1 cellular context compared by ENCODE assay signal in genomic region chr12:51905507-51906438, GRCh38.
TF ChIP-seq lines count a peak whose summit lies in the region.

No MANE protein-coding gene starts in this region.

TF ChIP-seq in K562, 482 proteins besides CTCF, POLR2A, EP300 and RAD21 (continued from another document and continues in another):
- TF ChIP-seq BRF2 (IDR thresholded peaks at IDR 0.05; ENCODE audit: borderline replicate concordance, insufficient read depth, insufficient read length) (no peak), RBM17 (IDR thresholded peaks at IDR 0.05; ENCODE audit: borderline replicate concordance, low read depth, low read length) (no peak), ETV5 (CRISPR knock-in tag; IDR thresholded peaks at IDR 0.05; ENCODE audit: low read depth) (peak; percentile 85), HES1 (IDR thresholded peaks at IDR 0.05; ENCODE audit: low read depth) (no peak), KLF1 (tag; IDR thresholded peaks at IDR 0.05) (no peak), MXD1 (CRISPR knock-in tag; IDR thresholded peaks at IDR 0.05; ENCODE audit: borderline replicate concordance, poor library complexity, severe bottlenecking) (no peak), YBX1 (IDR thresholded peaks at IDR 0.05) (no peak), MNT (conservative IDR thresholded peaks at IDR 0.05) (peak in 1 of 2 experiments; percentile 53; a peak in 1 of 4 replicates), HMBOX1 (IDR thresholded peaks at IDR 0.05) (no peak; the same call in 1 of the 2 replicates), HMG20A (CRISPR knock-in tag; conservative IDR thresholded peaks at IDR 0.05) (no peak), ZSCAN32 (CRISPR knock-in tag; IDR thresholded peaks at IDR 0.05) (no peak), ZNF408 (CRISPR knock-in tag; IDR thresholded peaks at IDR 0.05; ENCODE audit: low read depth) (no peak), TCF7L2 (IDR thresholded peaks at IDR 0.05; ENCODE audit: low read depth, low read length) (no peak), POLR2H (tag; IDR thresholded peaks at IDR 0.05; ENCODE audit: low read depth) (no peak; the same call in 1 of the 2 replicates), ILF3 (IDR thresholded peaks at IDR 0.05; ENCODE audit: borderline replicate concordance) (no peak), SAFB (IDR thresholded peaks at IDR 0.05; ENCODE audit: borderline replicate concordance, low read depth, low read length) (no peak), ZBTB33 (CRISPR knock-in tag; IDR thresholded peaks at IDR 0.05) (no peak), ZNF133 (CRISPR knock-in tag; IDR thresholded peaks at IDR 0.05) (no peak), ZNF584 (CRISPR knock-in tag; IDR thresholded peaks at IDR 0.05; ENCODE audit: low read depth) (no peak), NKRF (IDR thresholded peaks at IDR 0.05; ENCODE audit: borderline replicate concordance) (no peak), ESRRB (CRISPR knock-in tag; IDR thresholded peaks at IDR 0.05; ENCODE audit: borderline replicate concordance) (no peak), FOXP4 (CRISPR knock-in tag; IDR thresholded peaks at IDR 0.05; ENCODE audit: borderline replicate concordance) (no peak), NR2C2 (CRISPR knock-in tag; IDR thresholded peaks at IDR 0.05) (no peak), NR2C2 (tag; IDR thresholded peaks at IDR 0.05) (no peak), ZBTB9 (CRISPR knock-in tag; IDR thresholded peaks at IDR 0.05) (no peak), GTF2F1 (IDR thresholded peaks at IDR 0.05; ENCODE audit: low read depth, low read length) (no peak), ZNF449 (CRISPR knock-in tag; IDR thresholded peaks at IDR 0.05) (no peak), ZNF316 (IDR thresholded peaks at IDR 0.05) (no peak), CREBBP (IDR thresholded peaks at IDR 0.05; ENCODE audit: low read depth, low read length) (no peak), PHTF2 (CRISPR knock-in tag; IDR thresholded peaks at IDR 0.05) (no peak), ARID3A (IDR thresholded peaks at IDR 0.05; ENCODE audit: borderline replicate concordance, low read depth, low read length) (peak; percentile 81; the same call in 1 of the 2 replicates), PATZ1 (CRISPR knock-in tag; IDR thresholded peaks at IDR 0.05; ENCODE audit: borderline replicate concordance) (no peak), ZBTB26 (CRISPR knock-in tag; IDR thresholded peaks at IDR 0.05) (no peak)
